Comparison of ENCODE assay signal across 8 cellular contexts in the genomic region with DNA sequence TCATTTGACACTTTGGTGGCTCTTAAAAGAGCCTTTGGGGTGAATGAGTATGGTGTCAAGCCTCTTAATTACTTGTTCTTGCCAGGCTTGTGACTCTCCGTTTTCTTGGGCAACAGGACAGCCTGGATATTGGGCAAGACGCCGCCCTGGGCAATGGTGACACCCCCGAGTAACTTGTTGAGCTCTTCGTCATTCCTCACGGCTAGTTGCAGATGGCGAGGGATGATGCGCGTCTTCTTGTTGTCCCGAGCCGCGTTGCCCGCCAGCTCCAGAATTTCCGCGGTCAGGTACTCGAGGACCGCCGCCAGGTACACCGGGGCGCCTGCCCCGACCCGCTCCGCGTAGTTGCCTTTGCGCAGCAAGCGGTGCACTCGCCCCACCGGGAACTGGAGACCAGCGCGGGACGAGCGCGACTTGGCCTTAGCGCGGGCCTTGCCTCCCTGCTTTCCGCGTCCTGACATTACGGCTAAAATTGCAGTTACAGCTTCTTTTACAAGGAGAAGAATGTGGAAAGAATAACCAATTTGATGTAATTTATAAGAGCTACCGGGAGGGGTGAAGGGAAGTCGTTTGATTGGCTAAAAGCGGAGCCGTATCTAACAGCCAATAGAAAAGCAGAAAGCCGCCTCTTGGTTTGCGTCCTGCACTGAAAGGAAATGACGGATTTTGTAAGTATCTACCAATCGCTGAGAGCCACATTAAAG. TPM values are rescaled to one million over a fixed set of nuclear protein-coding genes. Genes with fewer than 3 reads are reported as not detected.
DNase-seq lines count a peak whose midpoint lies in the region; ATAC-seq and TF ChIP-seq lines count a peak whose summit lies in the region.

No MANE protein-coding gene starts in this region.

- TF ChIP-seq CTCF in PC-3 (conservative IDR thresholded peaks at IDR 0.05; ENCODE audit: low read depth, low read length) (no peak), esophagus squamous epithelium (IDR thresholded peaks at IDR 0.05) (peak in 3 of 6 experiments; percentile 22 to 40 (median 36))

- H2AFZ ChIP-seq in PC-3 (ENCODE audit: low read length) = peak overlapping the region; percentile 75

- peak overlapping the region; percentile 79 for H3K9ac ChIP-seq in PC-3 (ENCODE audit: low read length)
- H3K9ac ChIP-seq in muscle layer of colon (ENCODE audit: low read length) = peak overlapping the region; percentile 87

- H3K27ac ChIP-seq in PC-3 (ENCODE audit: low read length) (peak overlapping the region; percentile 93), esophagus squamous epithelium (peak overlapping the region; percentile 94 to 100 (median 99)), muscle layer of colon (ENCODE audit: low read depth, low read length) (peak overlapping the region; percentile 98)

- CTCF ChIA-PET in PC-3 (lab: Charles Lee) = interaction anchor here (0.6 to 1.4 kb wide), 5 partner anchors 38 to 299 kb away, joined by 3 to 6 read pairs (median 3); no protein-coding TSS in a partner anchor

- DNase-seq in DMS153 treated with DMSO at 0.1 percent for 48 hours (lab: John Stamatoyannopoulos, UW; ENCODE audit: unreplicated experiment) = peak; percentile 99
- DNase-seq in Jurkat, Clone E6-1 (ENCODE audit: low read depth, low spot score) = peak; percentile 99
- DNase-seq in PC-3 = peak; percentile 99
- peak; percentile 77 for DNase-seq in activated T-cell treated with anti-CD3 and anti-CD28 coated beads, Interleukin-2, amount 50 U/mL, for 1 hour
- DNase-seq in esophagus squamous epithelium (lab: John Stamatoyannopoulos, UW) = peak; percentile 54
- DNase-seq in stimulated activated CD8-positive, alpha-beta memory T cell treated with anti-CD3 and anti-CD28 coated beads, Interleukin-7, amount 100 ng/mL, for 4 hours (ENCODE audit: low read depth in 2 of 2) = peak; percentile 53 to 76

- peaks cover 12% of the 10 kb centered on the region for H3F3A ChIP-seq in PC-3 (ENCODE audit: low read length, unreplicated experiment)

- peak in 3 of 4 donors; percentile 35 to 96 (median 89) for TF ChIP-seq POLR2A in esophagus squamous epithelium (IDR thresholded peaks at IDR 0.05)

- H3K9me3 ChIP-seq in PC-3 (ENCODE audit: low read length) (no peaks in the 10 kb centered on the region), esophagus squamous epithelium (no peaks in the 10 kb centered on the region), muscle layer of colon (ENCODE audit: low read length) (no peaks in the 10 kb centered on the region)

- no peaks in the 10 kb centered on the region for H3K9me2 ChIP-seq in PC-3 (replicated peaks; ENCODE audit: low read length)

- POLR2A ChIA-PET in PC-3 (lab: Charles Lee; ENCODE audit: unreplicated experiment) = interaction anchor here (0.5 to 1.3 kb wide), 14 partner anchors 20 to 1644 kb away, joined by 3 to 9 read pairs (median 4); a partner anchor contains a TSS

- H3K4me2 ChIP-seq in PC-3 (ENCODE audit: low read length) = peak overlapping the region; percentile 91

- peak overlapping the region; percentile 66 for H3K4me3 ChIP-seq in Jurkat, Clone E6-1 (ENCODE audit: low read length)
- H3K4me3 ChIP-seq in PC-3 (ENCODE audit: low read length) (peak overlapping the region; percentile 77), esophagus squamous epithelium (peak overlapping the region; percentile 39 to 75 (median 62)), muscle layer of colon (ENCODE audit: low read depth in 1 of 2, low read length in 2 of 2) (peak overlapping the region; percentile 67 to 95)

- H3K27me3 ChIP-seq in PC-3 (ENCODE audit: low read length) = no peaks in the 10 kb centered on the region
- no peaks in the 10 kb centered on the region for H3K27me3 ChIP-seq in esophagus squamous epithelium
- no peaks in the 10 kb centered on the region for H3K27me3 ChIP-seq in muscle layer of colon (ENCODE audit: control insufficient read depth in 1 of 2, insufficient read depth in 2 of 2, low read length in 2 of 2)

- H3K79me2 ChIP-seq in PC-3 (ENCODE audit: low read length) = peaks cover 19% of the 10 kb centered on the region; the same call in 1 of the 2 replicates

- ATAC-seq in GM21619 (IDR thresholded peaks at IDR 0.05; ENCODE audit: unreplicated experiment) = peak; percentile 44
- peak; percentile 55 for ATAC-seq in PC-3

- H3K4me1 ChIP-seq in PC-3 (ENCODE audit: insufficient read depth, low read length) (peaks cover 27% of the 10 kb centered on the region), esophagus squamous epithelium (peaks cover 8 to 48% (median 14%) of the 10 kb centered on the region in 3 donors), muscle layer of colon (ENCODE audit: insufficient read depth, low read length) (peaks cover 15% of the 10 kb centered on the region)

- 0% methylated on average over 15 to 18 of the region's 46 CpGs for WGBS in esophagus squamous epithelium, 2 donors

- H3K36me3 ChIP-seq in PC-3 (ENCODE audit: low read depth, low read length) (no peaks in the 10 kb centered on the region), esophagus squamous epithelium (no peaks in the 10 kb centered on the region), muscle layer of colon (ENCODE audit: insufficient read depth, low read length) (no peaks in the 10 kb centered on the region)

- BruUV-seq in PC-3 (replicated peaks; lab: Mats Ljungman, UMichigan) = TSS peak; percentile 7

- no peaks in the 10 kb centered on the region for H4K20me1 ChIP-seq in PC-3 (ENCODE audit: low read length)

- intact Hi-C loops in PC-3 (cut with micrococcal nuclease) = loop anchor here (1.0 kb wide), 3 partner anchors 52 to 180 kb away; a partner anchor contains a TSS
- intact Hi-C loops in esophagus squamous epithelium (cut with DNase I) = no loop called here

RNA-seq across cellular contexts. Expression of a gene that starts 11.8 kb away (rescaled TPM):
- polyA plus RNA-seq in Jurkat, Clone E6-1 (2012; ENCODE audit: insufficient read depth, insufficient read length) = 81.1 TPM
- total RNA-seq in PC-3 (2014; rRNA removed) (27.6 and 38.6 TPM in 2 replicates), esophagus squamous epithelium (10 to 100 TPM; 11.0 to 31.7 (median 23.4) TPM)

RNA-seq across cellular contexts. Expression of a gene that starts 30.0 kb away (rescaled TPM):
- 20.3 TPM for polyA plus RNA-seq in Jurkat, Clone E6-1 (2012; ENCODE audit: insufficient read depth, insufficient read length)
- total RNA-seq in PC-3 (2014; rRNA removed) (not detected in 2 replicates), esophagus squamous epithelium (1 to 10 TPM in 2 of 4 donors, under 1 TPM in 2; 0.11 to 2.1 (median 1.1) TPM)

RNA-seq across cellular contexts. Expression of a gene that starts 40.0 kb away (rescaled TPM):
- 113 TPM for polyA plus RNA-seq in Jurkat, Clone E6-1 (2012; ENCODE audit: insufficient read depth, insufficient read length)
- total RNA-seq in PC-3 (2014; rRNA removed) (23.5 and 28.1 TPM in 2 replicates), esophagus squamous epithelium (10 to 100 TPM in 3 of 4 donors, 1 to 10 TPM in 1; 7.6 to 16.9 (median 14.1) TPM)

RNA-seq across cellular contexts. Expression of a gene that starts 49.1 kb away (rescaled TPM):
- polyA plus RNA-seq in Jurkat, Clone E6-1 (2012; ENCODE audit: insufficient read depth, insufficient read length) = 0.66 TPM
- total RNA-seq in PC-3 (2014; rRNA removed) (5.1 and 7.0 TPM in 2 replicates), esophagus squamous epithelium (10 to 100 TPM in 2 of 4 donors, 1 to 10 TPM in 2; 3.9 to 13.5 (median 10.6) TPM)

Comparison
In these comparisons a context has a peak if more than half of its experiments do, and no peak if none do; other contexts are left out.
1. Peak in every context shown above with its lines: DNase-seq, ATAC-seq, H3K4me3 ChIP-seq and H3K27ac ChIP-seq.